Comparison of ENCODE assay signal across 20 cellular contexts in genomic region chr2:74246496-74247195, GRCh38.
"Had no signal": no experiment of that assay in that cellular context is flagged by ENCODE, and none has a peak within 500 bp of the region (broad histone marks: within the 10 kb centered on the region; RNA-seq: fewer than 3 reads in every experiment).

No MANE protein-coding gene starts in this region.

- H3K9me2 ChIP-seq: SK-N-SH had no signal

- H3K27me3 ChIP-seq: MG63 had no signal

- H3K27ac ChIP-seq: KMS-11, RWPE1 had no signal

- DNase-seq: IMR-90, MG63, NCI-H1092, NCI-H1105 treated with DMSO at 0.1 percent for 48 hours, NCI-H1417 treated with DMSO at 0.1 percent for 48 hours, NCI-H146, NCI-H1694 treated with DMSO at 0.1 percent for 48 hours, NCI-H1930, NCI-H2081, NCI-H2107, NCI-H2227 treated with DMSO at 0.1 percent for 48 hours, NCI-H524, NCI-H526 treated with DMSO at 0.1 percent for 48 hours, NCI-H748 treated with DMSO at 0.1 percent for 48 hours, SHP77, SK-N-SH had no signal

- H3K36me3 ChIP-seq: MG63 had no signal

- FAIRE-seq: HepG2, RCC 7860 had no signal

- H3K9ac ChIP-seq: KMS-11, SK-N-SH had no signal

- H3K4me2 ChIP-seq: KMS-11, SK-N-SH had no signal

- H3K9me3 ChIP-seq: MG63, SK-N-SH had no signal

- ATAC-seq: HepG2 had no signal

- H3K4me3 ChIP-seq: MG63 had no signal
